Comparison of ENCODE assay signal across 11 cellular contexts in genomic region chr4:105057370-105058096, GRCh38.
DNase-seq lines count a peak whose midpoint lies in the region; ATAC-seq lines count a peak whose summit lies in the region.
"Had no signal": no experiment of that assay in that cellular context is flagged by ENCODE, and none has a peak within 500 bp of the region (broad histone marks: within the 10 kb centered on the region; RNA-seq: fewer than 3 reads in every experiment).

No MANE protein-coding gene starts in this region.

- H3K9me3 Mint-ChIP-seq in activated naive CD8-positive, alpha-beta T cell treated with anti-CD3 and anti-CD28 coated beads, Interleukin-2, amount 50 U/mL, for 24 hours: peaks cover 12% of the 10 kb centered on the region

- no peaks in the 10 kb centered on the region for H3K27me3 Mint-ChIP-seq in activated naive CD8-positive, alpha-beta T cell treated with anti-CD3 and anti-CD28 coated beads, Interleukin-2, amount 50 U/mL, for 24 hours

- peak overlapping the region; percentile 66 for H3K27ac Mint-ChIP-seq in activated naive CD8-positive, alpha-beta T cell treated with anti-CD3 and anti-CD28 coated beads, Interleukin-2, amount 50 U/mL, for 24 hours
- H3K27ac Mint-ChIP-seq: activated CD4-positive, alpha-beta T cell treated with anti-CD3 and anti-CD28 coated beads, Interleukin-2, amount 10 ng/mL, durations not matched to agents 7 days and 5 days had no signal

- DNase-seq in left ventricle myocardium superior (no peak), cardiac septum (ENCODE audit: low spot score) (no peak), KBM-7 (peak; percentile 38), amygdala (lab: John Stamatoyannopoulos, UW) (no peak), NCI-H2171 (lab: John Stamatoyannopoulos, UW) (no peak)
- no peak for DNase-seq in activated naive CD8-positive, alpha-beta T cell treated with anti-CD3 and anti-CD28 coated beads, Interleukin-2, amount 50 U/mL, for 24 hours
- no peak for DNase-seq in stimulated activated CD4-positive, alpha-beta T cell treated with anti-CD3 and anti-CD28 coated beads, Interleukin-2, amount 100 ng/mL, for 24 hours
- DNase-seq in activated CD4-positive, CD25-positive, alpha-beta regulatory T cell (lab: John Stamatoyannopoulos, UW): no peak
- DNase-seq: activated CD4-positive, alpha-beta T cell treated with anti-CD3 and anti-CD28 coated beads, Interleukin-2, amount 10 ng/mL, durations not matched to agents 7 days and 5 days; effector memory CD4-positive, alpha-beta T cell; NCI-H2081 treated with DMSO at 0.1 percent for 48 hours had no signal

- no peaks in the 10 kb centered on the region for H3K36me3 Mint-ChIP-seq in activated naive CD8-positive, alpha-beta T cell treated with anti-CD3 and anti-CD28 coated beads, Interleukin-2, amount 50 U/mL, for 24 hours (ENCODE audit: low read depth)

- ATAC-seq in left ventricle myocardium superior: peak; percentile 28
- ATAC-seq in activated naive CD8-positive, alpha-beta T cell treated with anti-CD3 and anti-CD28 coated beads, Interleukin-2, amount 50 U/mL, for 24 hours: no peak

- intact Hi-C loops in left ventricle myocardium superior (cut with micrococcal nuclease): no loop called here
- intact Hi-C loops in cardiac septum (cut with DNase I): no loop called here

- H3K4me1 Mint-ChIP-seq in activated naive CD8-positive, alpha-beta T cell treated with anti-CD3 and anti-CD28 coated beads, Interleukin-2, amount 50 U/mL, for 24 hours: peaks cover 49% of the 10 kb centered on the region

- in situ Hi-C loops in KBM-7 (cut with MboI; ENCODE audit: low pct_unique_long_range_greater_than_20kb, low sequenced_read_pairs): no loop called here

- H3K4me3 Mint-ChIP-seq in activated naive CD8-positive, alpha-beta T cell treated with anti-CD3 and anti-CD28 coated beads, Interleukin-2, amount 50 U/mL, for 24 hours: no peak overlapping the region
- H3K4me3 Mint-ChIP-seq: activated CD4-positive, alpha-beta T cell treated with anti-CD3 and anti-CD28 coated beads, Interleukin-2, amount 10 ng/mL, durations not matched to agents 7 days and 5 days had no signal
